Comparison of ENCODE assay signal across 1 cellular context in genomic region chr17:39663688-39664580, GRCh38.
TF ChIP-seq lines count a peak whose summit lies in the region.

No MANE protein-coding gene starts in this region.

TF ChIP-seq in HepG2, 621 proteins besides CTCF, POLR2A, EP300 and RAD21 (continued from another document):
- TF ChIP-seq PAXIP1 (CRISPR knock-in tag; conservative IDR thresholded peaks at IDR 0.05) = 0 out of 2 replicates have a peak, but pooled peaks have one; percentile 17
- no peak for TF ChIP-seq HCFC1 (IDR thresholded peaks at IDR 0.05; ENCODE audit: low read depth, low read length)
- TF ChIP-seq ZNF281 (CRISPR knock-in tag; IDR thresholded peaks at IDR 0.05; ENCODE audit: borderline replicate concordance) = no peak
- no peak for TF ChIP-seq ZNF337 (CRISPR knock-in tag; IDR thresholded peaks at IDR 0.05; ENCODE audit: borderline replicate concordance, low read depth)
- no peak for TF ChIP-seq PRMT3 (CRISPR knock-in tag; IDR thresholded peaks at IDR 0.05; ENCODE audit: borderline replicate concordance, low read depth)
- TF ChIP-seq ZNF703 (CRISPR knock-in tag; IDR thresholded peaks at IDR 0.05; ENCODE audit: borderline replicate concordance) = no peak
- no peak for TF ChIP-seq ZBTB40 (IDR thresholded peaks at IDR 0.05)
- no peak for TF ChIP-seq ZBTB40 (CRISPR knock-in tag; IDR thresholded peaks at IDR 0.05)
- no peak; the same call in 1 of the 2 replicates for TF ChIP-seq ZNF772 (CRISPR knock-in tag; IDR thresholded peaks at IDR 0.05)
- no peak for TF ChIP-seq TEF (CRISPR knock-in tag; IDR thresholded peaks at IDR 0.05)
- TF ChIP-seq ZFP91 (CRISPR knock-in tag; IDR thresholded peaks at IDR 0.05; ENCODE audit: borderline replicate concordance) = peak; percentile 34; the same call in 1 of the 2 replicates
- TF ChIP-seq ZNF33B (CRISPR knock-in tag; IDR thresholded peaks at IDR 0.05) = no peak
- TF ChIP-seq U2AF1 (optimal IDR thresholded peaks at IDR 0.05; ENCODE audit: low read depth, low read length) = no peak
- TF ChIP-seq ATM (IDR thresholded peaks at IDR 0.05; ENCODE audit: borderline replicate concordance) = no peak
- TF ChIP-seq KDM5B (CRISPR knock-in tag; IDR thresholded peaks at IDR 0.05; ENCODE audit: borderline replicate concordance) = no peak
- TF ChIP-seq PITX1 (CRISPR knock-in tag; IDR thresholded peaks at IDR 0.05) = 0 out of 2 replicates have a peak, but pooled peaks have one; percentile 31
- no peak for TF ChIP-seq MAZ (IDR thresholded peaks at IDR 0.05; ENCODE audit: borderline replicate concordance, low read depth, low read length)
- 0 out of 2 replicates have a peak, but pooled peaks have one; percentile 34 for TF ChIP-seq MAZ (CRISPR knock-in tag; IDR thresholded peaks at IDR 0.05; ENCODE audit: low read depth)
